Comparison of ENCODE assay signal across 1 cellular context in genomic region chr10:91605968-91606367, GRCh38.
A peak's percentile ranks its signal among the peaks of the same experiment; 100 is the strongest.
TF ChIP-seq lines count a peak whose summit lies in the region.

No MANE protein-coding gene starts in this region.

TF ChIP-seq in K562, 482 proteins besides CTCF, POLR2A, EP300 and RAD21 (continued from another document):
- TF ChIP-seq ZNF318 (IDR thresholded peaks at IDR 0.05; ENCODE audit: borderline replicate concordance in 1 of 2, low read depth in 1 of 2) (0 out of 4 replicates have a peak, but pooled peaks of 1 of the 2 experiments have one; percentile 32), ZNF583 (CRISPR knock-in tag; IDR thresholded peaks at IDR 0.05) (no peak), LEF1 (IDR thresholded peaks at IDR 0.05) (peak; percentile 41; the same call in 1 of the 2 replicates), PHTF2 (CRISPR knock-in tag; IDR thresholded peaks at IDR 0.05) (no peak), MTA3 (IDR thresholded peaks at IDR 0.05; ENCODE audit: borderline replicate concordance) (0 out of 2 replicates have a peak, but pooled peaks have one; percentile 41), KLF13 (tag; IDR thresholded peaks at IDR 0.05; ENCODE audit: borderline replicate concordance, low read depth) (no peak), NCOA2 (IDR thresholded peaks at IDR 0.05; ENCODE audit: partially characterized antibody in 2 of 2) (no peak), CBX1 (IDR thresholded peaks at IDR 0.05; ENCODE audit: low read depth) (peak; percentile 89; the same call in 1 of the 2 replicates), CBX3 (IDR thresholded peaks at IDR 0.05; ENCODE audit: borderline replicate concordance in 1 of 2, low read length in 2 of 2) (peak in 1 of 2 experiments; percentile 93; a peak in 2 of 3 replicates), ZNF75A (CRISPR knock-in tag; IDR thresholded peaks at IDR 0.05) (no peak), MYC (IDR thresholded peaks at IDR 0.05; ENCODE audit: low read depth, low read length) (no peak), MYC (CRISPR knock-in tag; IDR thresholded peaks at IDR 0.05; ENCODE audit: borderline replicate concordance, low read depth) (no peak), XRCC3 (IDR thresholded peaks at IDR 0.05) (peak; percentile 75; the same call in 1 of the 2 replicates), CEBPG (CRISPR knock-in tag; IDR thresholded peaks at IDR 0.05) (no peak), CEBPG (tag; conservative IDR thresholded peaks at IDR 0.05 in 1 of 2, IDR thresholded peaks at IDR 0.05 in 1 of 2) (no peak), TAF1 (IDR thresholded peaks at IDR 0.05; ENCODE audit: control insufficient read depth, extremely low read depth, insufficient read depth, low read length, severe bottlenecking) (no peak), RFX5 (IDR thresholded peaks at IDR 0.05; ENCODE audit: low read depth, low read length) (no peak), TRIM28 (IDR thresholded peaks at IDR 0.05) (peak; percentile 98), ZEB2 (IDR thresholded peaks at IDR 0.05) (peak; percentile 92), XRCC4 (IDR thresholded peaks at IDR 0.05; ENCODE audit: extremely low read depth, insufficient read depth, insufficient read length) (no peak), STAT5B (CRISPR knock-in tag; IDR thresholded peaks at IDR 0.05) (no peak), KLF16 (IDR thresholded peaks at IDR 0.05) (no peak), PCBP2 (IDR thresholded peaks at IDR 0.05; ENCODE audit: low read depth, low read length, poor library complexity, severe bottlenecking) (no peak), POLR2H (tag; IDR thresholded peaks at IDR 0.05; ENCODE audit: low read depth) (no peak), TCF7L2 (IDR thresholded peaks at IDR 0.05; ENCODE audit: low read depth, low read length) (no peak), SOX6 (IDR thresholded peaks at IDR 0.05) (no peak), ZSCAN32 (CRISPR knock-in tag; IDR thresholded peaks at IDR 0.05) (no peak), TRIM24 (IDR thresholded peaks at IDR 0.05) (peak; percentile 52 to 88; a peak in 3 of 4 replicates), TAF7 (tag; IDR thresholded peaks at IDR 0.05) (no peak), CBX5 (IDR thresholded peaks at IDR 0.05; ENCODE audit: borderline replicate concordance, low read depth) (peak; percentile 98)
- TF ChIP-seq, protein P1, sequence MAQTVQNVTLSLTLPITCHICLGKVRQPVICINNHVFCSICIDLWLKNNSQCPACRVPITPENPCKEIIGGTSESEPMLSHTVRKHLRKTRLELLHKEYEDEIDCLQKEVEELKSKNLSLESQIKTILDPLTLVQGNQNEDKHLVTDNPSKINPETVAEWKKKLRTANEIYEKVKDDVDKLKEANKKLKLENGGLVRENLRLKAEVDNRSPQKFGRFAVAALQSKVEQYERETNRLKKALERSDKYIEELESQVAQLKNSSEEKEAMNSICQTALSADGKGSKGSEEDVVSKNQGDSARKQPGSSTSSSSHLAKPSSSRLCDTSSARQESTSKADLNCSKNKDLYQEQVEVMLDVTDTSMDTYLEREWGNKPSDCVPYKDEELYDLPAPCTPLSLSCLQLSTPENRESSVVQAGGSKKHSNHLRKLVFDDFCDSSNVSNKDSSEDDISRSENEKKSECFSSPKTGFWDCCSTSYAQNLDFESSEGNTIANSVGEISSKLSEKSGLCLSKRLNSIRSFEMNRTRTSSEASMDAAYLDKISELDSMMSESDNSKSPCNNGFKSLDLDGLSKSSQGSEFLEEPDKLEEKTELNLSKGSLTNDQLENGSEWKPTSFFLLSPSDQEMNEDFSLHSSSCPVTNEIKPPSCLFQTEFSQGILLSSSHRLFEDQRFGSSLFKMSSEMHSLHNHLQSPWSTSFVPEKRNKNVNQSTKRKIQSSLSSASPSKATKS (CRISPR knock-in tag; IDR thresholded peaks at IDR 0.05) = no peak
- TF ChIP-seq, protein P2, sequence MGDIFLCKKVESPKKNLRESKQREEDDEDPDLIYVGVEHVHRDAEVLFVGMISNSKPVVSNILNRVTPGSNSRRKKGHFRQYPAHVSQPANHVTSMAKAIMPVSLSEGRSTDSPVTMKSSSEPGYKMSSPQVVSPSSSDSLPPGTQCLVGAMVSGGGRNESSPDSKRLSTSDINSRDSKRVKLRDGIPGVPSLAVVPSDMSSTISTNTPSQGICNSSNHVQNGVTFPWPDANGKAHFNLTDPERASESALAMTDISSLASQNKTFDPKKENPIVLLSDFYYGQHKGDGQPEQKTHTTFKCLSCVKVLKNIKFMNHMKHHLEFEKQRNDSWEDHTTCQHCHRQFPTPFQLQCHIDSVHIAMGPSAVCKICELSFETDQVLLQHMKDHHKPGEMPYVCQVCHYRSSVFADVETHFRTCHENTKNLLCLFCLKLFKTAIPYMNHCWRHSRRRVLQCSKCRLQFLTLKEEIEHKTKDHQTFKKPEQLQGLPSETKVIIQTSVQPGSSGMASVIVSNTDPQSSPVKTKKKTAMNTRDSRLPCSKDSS (IDR thresholded peaks at IDR 0.05; ENCODE audit: low read depth, partially characterized antibody) = peak; percentile 97
TF ChIP-seq in K562: peak in this region for 13.
